1 cellular context compared by ENCODE assay signal in the genomic region with DNA sequence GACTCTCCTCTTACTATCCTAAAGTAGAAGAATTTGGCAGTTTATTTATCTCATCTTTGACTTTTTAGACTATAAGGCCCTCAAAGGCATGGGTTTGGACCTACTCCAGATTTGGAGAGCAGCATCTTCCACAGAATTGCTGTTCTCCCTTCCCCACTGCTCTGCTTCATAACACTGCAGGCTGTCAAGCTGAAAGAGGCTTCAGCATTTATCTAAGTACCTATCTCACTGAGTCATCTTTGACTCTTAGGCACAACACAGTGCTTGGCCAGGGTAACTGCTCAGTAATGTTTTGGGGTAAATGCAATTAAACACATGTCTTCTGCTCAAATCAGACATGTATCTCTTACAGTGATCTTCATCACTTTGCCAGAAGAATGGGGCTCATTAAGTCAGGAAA.
TF ChIP-seq lines count a peak whose summit lies in the region.

No MANE protein-coding gene starts in this region.

TF ChIP-seq in SK-N-SH, 30 proteins besides CTCF, POLR2A, EP300 and RAD21 (continued from another document):
- TF ChIP-seq, protein P1, sequence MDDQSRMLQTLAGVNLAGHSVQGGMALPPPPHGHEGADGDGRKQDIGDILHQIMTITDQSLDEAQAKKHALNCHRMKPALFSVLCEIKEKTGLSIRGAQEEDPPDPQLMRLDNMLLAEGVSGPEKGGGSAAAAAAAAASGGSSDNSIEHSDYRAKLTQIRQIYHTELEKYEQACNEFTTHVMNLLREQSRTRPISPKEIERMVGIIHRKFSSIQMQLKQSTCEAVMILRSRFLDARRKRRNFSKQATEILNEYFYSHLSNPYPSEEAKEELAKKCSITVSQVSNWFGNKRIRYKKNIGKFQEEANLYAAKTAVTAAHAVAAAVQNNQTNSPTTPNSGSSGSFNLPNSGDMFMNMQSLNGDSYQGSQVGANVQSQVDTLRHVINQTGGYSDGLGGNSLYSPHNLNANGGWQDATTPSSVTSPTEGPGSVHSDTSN (IDR thresholded peaks at IDR 0.05) = peak; percentile 58; the same call in 1 of the 2 replicates
- no peak for TF ChIP-seq FOXJ3 (CRISPR knock-in tag; IDR thresholded peaks at IDR 0.05)
- peak; percentile 36 for TF ChIP-seq NFIC (IDR thresholded peaks at IDR 0.05; ENCODE audit: borderline replicate concordance)
- TF ChIP-seq GATA2 (CRISPR knock-in tag; IDR thresholded peaks at IDR 0.05) = peak; percentile 66
